Comparison of ENCODE assay signal across 8 cellular contexts in the genomic region with DNA sequence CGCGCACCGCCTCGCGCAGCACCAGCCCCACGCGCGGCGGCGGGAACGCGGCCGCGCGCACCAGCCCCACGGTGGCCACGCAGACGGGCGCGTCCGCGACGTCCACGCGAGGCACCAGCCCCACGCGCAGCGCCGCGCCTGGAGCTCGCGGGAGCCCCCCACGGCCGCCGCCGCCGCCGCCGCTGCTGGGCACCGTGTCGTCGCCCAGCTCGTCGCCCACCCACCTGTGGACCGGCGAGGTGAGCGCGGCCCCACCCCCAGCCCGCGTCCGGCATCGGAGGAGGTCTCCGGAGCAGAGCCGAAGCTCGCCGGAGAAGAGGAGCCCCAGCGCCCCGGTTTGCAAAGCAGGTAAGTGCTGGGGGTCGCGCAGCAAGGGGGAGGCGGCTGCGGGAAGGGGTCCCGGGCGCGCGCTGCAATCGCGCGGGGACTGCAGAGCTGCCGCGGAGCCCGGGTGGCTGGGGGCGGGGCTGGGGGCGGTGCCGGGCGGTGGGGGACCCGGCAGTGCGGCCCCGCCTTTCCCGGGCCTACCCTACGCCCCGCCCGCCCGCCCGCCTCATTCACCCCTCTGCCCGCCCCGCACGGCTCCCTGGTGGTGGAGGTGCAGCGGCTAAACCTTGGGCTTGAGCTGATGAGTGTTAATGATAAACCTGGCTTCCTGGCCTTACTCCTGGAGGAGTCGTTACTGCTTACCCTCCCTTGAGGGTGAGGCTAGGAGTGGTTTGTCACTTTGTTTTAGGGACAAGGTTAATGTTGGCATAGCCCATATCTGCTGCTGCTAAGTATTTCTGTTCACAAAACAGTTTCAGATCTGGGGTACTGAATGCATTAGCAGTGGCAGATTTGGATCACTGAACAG. TPM values are rescaled to one million over a fixed set of nuclear protein-coding genes. Genes with fewer than 3 reads are reported as not detected.
DNase-seq lines count a peak whose midpoint lies in the region; TF ChIP-seq lines count a peak whose summit lies in the region.

No MANE protein-coding gene starts in this region.

- H3K9me3 ChIP-seq in ES-I3 (ENCODE audit: control insufficient read depth, insufficient read depth, low read length) (no peaks in the 10 kb centered on the region), neural progenitor cell (ENCODE audit: low read depth) (no peaks in the 10 kb centered on the region)

- peaks cover 6% of the 10 kb centered on the region for H3K27me3 Mint-ChIP-seq in neural progenitor cell (ENCODE audit: insufficient read depth, low read depth)

- H3K79me2 ChIP-seq in neural progenitor cell (ENCODE audit: low read depth) = peaks cover 63% of the 10 kb centered on the region

- peak overlapping the region; percentile 82 for H3K27ac Mint-ChIP-seq in neural progenitor cell

- no peaks in the 10 kb centered on the region for H3K27me3 ChIP-seq in neural progenitor cell

- no peaks in the 10 kb centered on the region for H3F3A ChIP-seq in neural progenitor cell (ENCODE audit: low read depth)

- H3K4me3 Mint-ChIP-seq in neural progenitor cell = peak overlapping the region; percentile 97

- TF ChIP-seq CTCF in fibroblast of villous mesenchyme (IDR thresholded peaks at IDR 0.05; ENCODE audit: insufficient read depth, low read depth, low read length) = no peak
- no peak for TF ChIP-seq CTCF in neural progenitor cell (IDR thresholded peaks at IDR 0.05)

- DNase-seq in GOT3 (lab: John Stamatoyannopoulos, UW) (peak; percentile 17), Kasumi-1 (lab: John Stamatoyannopoulos, UW) (peak; percentile 82 to 83), RPMI8226 (peak; percentile 91), fibroblast of villous mesenchyme (ENCODE audit: low read depth) (peak; percentile 64), neural progenitor cell (ENCODE audit: low spot score) (peak; percentile 88), stromal cell of bone marrow (ENCODE audit: low read depth) (peak; percentile 27)
- peak; percentile 94 for DNase-seq in activated effector memory CD4-positive, alpha-beta T cell treated with anti-CD3 and anti-CD28 coated beads, Interleukin-2, amount 50 U/mL, for 16 hours

- peak overlapping the region; percentile 89 for H2AFZ ChIP-seq in neural progenitor cell (replicated peaks)

- H4K20me1 ChIP-seq in neural progenitor cell (ENCODE audit: low read depth) = peaks cover 47% of the 10 kb centered on the region

- peak overlapping the region; percentile 88 for H3K4me2 ChIP-seq in neural progenitor cell

- H3K4me3 ChIP-seq in fibroblast of villous mesenchyme (ENCODE audit: low read depth, low read length) (peak overlapping the region; percentile 91), neural progenitor cell (peak overlapping the region; percentile 88)

- H3K4me1 Mint-ChIP-seq in neural progenitor cell = peaks cover 22% of the 10 kb centered on the region

- H3K4me1 ChIP-seq in ES-I3 (ENCODE audit: insufficient read depth, low read length) = no peaks in the 10 kb centered on the region
- H3K4me1 ChIP-seq in neural progenitor cell = peaks cover 11% of the 10 kb centered on the region

- no peak overlapping the region for H3K27ac ChIP-seq in neural progenitor cell

- peaks cover 11% of the 10 kb centered on the region for H3K9me3 Mint-ChIP-seq in neural progenitor cell

- peak overlapping the region; percentile 91 for H3K9ac ChIP-seq in ES-I3 (ENCODE audit: low read depth, low read length)
- H3K9ac ChIP-seq in neural progenitor cell = peak overlapping the region; percentile 56

- no peaks in the 10 kb centered on the region for H3K36me3 ChIP-seq in ES-I3 (ENCODE audit: insufficient read depth, low read length)
- H3K36me3 ChIP-seq in neural progenitor cell = no peaks in the 10 kb centered on the region

- H3K36me3 Mint-ChIP-seq in neural progenitor cell = peaks cover 26% of the 10 kb centered on the region

RNA-seq across cellular contexts. Expression of gene FAM117B, which starts 0.9 kb away (rescaled TPM):
- total RNA-seq in fibroblast of villous mesenchyme (1.6 and 1.7 TPM in 2 replicates), neural progenitor cell (ENCODE audit: low replicate concordance) (15.0 and 17.5 TPM in 2 replicates)

Comparison
In these comparisons a context has a peak if more than half of its experiments do, and no peak if none do; other contexts are left out.
1. DNase-seq: peak in every context shown above with its lines; median percentile 94 in activated effector memory CD4-positive, alpha-beta T cell treated with anti-CD3 and anti-CD28 coated beads, Interleukin-2, amount 50 U/mL, for 16 hours; 91 in RPMI8226; 88 in neural progenitor cell; 82 in Kasumi-1; 64 in fibroblast of villous mesenchyme; 27 in stromal cell of bone marrow; 17 in GOT3.